ENCODE assay signal across 2 cellular contexts in genomic region chr6:132368916-132369481, GRCh38.
TF ChIP-seq lines count a peak whose summit lies in the region.

No MANE protein-coding gene starts in this region.

TF ChIP-seq in IMR-90, 13 proteins besides CTCF, POLR2A, EP300 and RAD21 (continued from another document):
- TF ChIP-seq FOS (IDR thresholded peaks at IDR 0.05; ENCODE audit: low read depth, low read length) (no peak), USF2 (IDR thresholded peaks at IDR 0.05; ENCODE audit: low read depth, low read length) (no peak)

TF ChIP-seq in SK-N-SH treated with all-trans-retinoic acid at 6 μM for 48 hours, 23 proteins besides CTCF, POLR2A, EP300 and RAD21 (continued from another document):
- TF ChIP-seq ZNF8 (CRISPR knock-in tag; IDR thresholded peaks at IDR 0.05) = no peak
- TF ChIP-seq ISL1 (CRISPR knock-in tag; IDR thresholded peaks at IDR 0.05) = no peak
- TF ChIP-seq OSR1 (CRISPR knock-in tag; IDR thresholded peaks at IDR 0.05) = no peak
- TF ChIP-seq, protein P1, sequence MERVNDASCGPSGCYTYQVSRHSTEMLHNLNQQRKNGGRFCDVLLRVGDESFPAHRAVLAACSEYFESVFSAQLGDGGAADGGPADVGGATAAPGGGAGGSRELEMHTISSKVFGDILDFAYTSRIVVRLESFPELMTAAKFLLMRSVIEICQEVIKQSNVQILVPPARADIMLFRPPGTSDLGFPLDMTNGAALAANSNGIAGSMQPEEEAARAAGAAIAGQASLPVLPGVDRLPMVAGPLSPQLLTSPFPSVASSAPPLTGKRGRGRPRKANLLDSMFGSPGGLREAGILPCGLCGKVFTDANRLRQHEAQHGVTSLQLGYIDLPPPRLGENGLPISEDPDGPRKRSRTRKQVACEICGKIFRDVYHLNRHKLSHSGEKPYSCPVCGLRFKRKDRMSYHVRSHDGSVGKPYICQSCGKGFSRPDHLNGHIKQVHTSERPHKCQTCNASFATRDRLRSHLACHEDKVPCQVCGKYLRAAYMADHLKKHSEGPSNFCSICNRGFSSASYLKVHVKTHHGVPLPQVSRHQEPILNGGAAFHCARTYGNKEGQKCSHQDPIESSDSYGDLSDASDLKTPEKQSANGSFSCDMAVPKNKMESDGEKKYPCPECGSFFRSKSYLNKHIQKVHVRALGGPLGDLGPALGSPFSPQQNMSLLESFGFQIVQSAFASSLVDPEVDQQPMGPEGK (CRISPR knock-in tag; IDR thresholded peaks at IDR 0.05; ENCODE audit: borderline replicate concordance) = no peak
- no peak for TF ChIP-seq CSDC2 (CRISPR knock-in tag; IDR thresholded peaks at IDR 0.05)
- TF ChIP-seq GLIS3 (CRISPR knock-in tag; IDR thresholded peaks at IDR 0.05) = no peak
- TF ChIP-seq ZNF70 (CRISPR knock-in tag; IDR thresholded peaks at IDR 0.05) = no peak
- TF ChIP-seq BACH2 (CRISPR knock-in tag; IDR thresholded peaks at IDR 0.05; ENCODE audit: borderline replicate concordance) = no peak
